ENCODE assay signal across 9 cellular contexts in the genomic region with DNA sequence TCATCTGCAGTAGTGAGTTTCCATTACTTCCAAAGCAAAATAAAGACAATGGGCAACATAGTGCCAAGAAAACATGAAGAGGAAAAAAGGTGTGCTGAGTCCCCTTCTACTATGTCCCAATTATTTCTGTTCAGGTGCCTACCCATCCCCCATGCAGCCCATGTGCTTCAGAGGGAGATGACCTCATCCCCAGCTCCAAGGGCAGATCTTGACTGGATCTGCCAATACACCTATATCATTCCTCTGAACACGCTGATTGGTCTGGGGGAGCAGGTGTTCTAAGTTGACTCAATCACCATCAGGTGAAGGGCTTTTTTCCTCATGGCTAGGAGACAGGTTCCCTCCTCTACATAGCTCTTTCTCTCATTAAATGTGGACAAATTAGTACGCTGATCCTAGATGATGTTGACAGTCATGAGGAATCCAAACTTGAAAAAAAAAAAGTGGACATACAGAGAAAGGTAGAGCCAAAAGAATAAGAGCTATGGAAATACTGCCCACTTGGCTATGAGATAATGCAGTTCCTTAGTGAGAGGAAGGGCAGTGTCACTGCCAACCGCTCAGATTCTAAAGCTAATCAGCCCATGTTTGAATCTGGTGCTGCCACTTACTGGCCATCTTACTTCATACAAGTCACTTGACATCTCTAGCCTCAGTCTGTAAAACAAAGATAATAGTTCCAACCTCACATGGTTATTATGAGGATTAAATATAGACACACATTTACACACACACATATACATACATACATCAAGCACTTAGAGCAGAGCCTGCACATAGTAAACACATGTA. TPM values are rescaled to one million over a fixed set of nuclear protein-coding genes. Genes with fewer than 3 reads are reported as not detected.
DNase-seq lines count a peak whose midpoint lies in the region; ATAC-seq, FAIRE-seq and TF ChIP-seq lines count a peak whose summit lies in the region.
"Had no signal": no experiment of that assay in that cellular context is flagged by ENCODE, and none has a peak within 500 bp of the region (broad histone marks: within the 10 kb centered on the region; RNA-seq: fewer than 3 reads in every experiment).

No MANE protein-coding gene starts in this region.

- H3K27ac Mint-ChIP-seq in neural crest cell (ENCODE audit: unreplicated experiment), result no peak overlapping the region
- H3K27ac Mint-ChIP-seq: activated T-helper 17 cell treated with anti-CD3 and anti-CD28 coated beads, Interleukin-2, amount 50 U/mL, for 72 hours had no signal

- FAIRE-seq in GM19239 (lab: Jason Lieb, UNC), result no peak

- H3K4me3 Mint-ChIP-seq in neural crest cell, result no peak overlapping the region
- H3K4me3 Mint-ChIP-seq: activated T-helper 17 cell treated with anti-CD3 and anti-CD28 coated beads, Interleukin-2, amount 50 U/mL, for 72 hours had no signal

- H3K36me3 Mint-ChIP-seq in neural crest cell (ENCODE audit: low read depth), result no peaks in the 10 kb centered on the region

- peak; percentile 41 for TF ChIP-seq CTCF in neural crest cell (conservative IDR thresholded peaks at IDR 0.05)

- peaks cover 6% of the 10 kb centered on the region for H3K4me1 Mint-ChIP-seq in neural crest cell
- H3K4me1 Mint-ChIP-seq: activated T-helper 17 cell treated with anti-CD3 and anti-CD28 coated beads, Interleukin-2, amount 50 U/mL, for 72 hours had no signal

- DNase-seq in NCI-H748 (lab: John Stamatoyannopoulos, UW; ENCODE audit: unreplicated experiment), result peak; percentile 58
- DNase-seq in neural crest cell (ENCODE audit: low read depth, low spot score), result no peak
- DNase-seq in stimulated activated naive CD4-positive, alpha-beta T cell treated with Interleukin-2 at 50 U/mL for 16 hours (lab: John Stamatoyannopoulos, UW), result no peak
- DNase-seq in GM19239 (ENCODE audit: insufficient read length, low spot score), result no peak

- peak; percentile 59 for ATAC-seq in GM18868 (IDR thresholded peaks at IDR 0.05; ENCODE audit: unreplicated experiment)
- peak; percentile 72 for ATAC-seq in esophagus mucosa
- no peak for ATAC-seq in GM21447 (IDR thresholded peaks at IDR 0.05; ENCODE audit: unreplicated experiment)
- ATAC-seq in GM21619 (IDR thresholded peaks at IDR 0.05; ENCODE audit: unreplicated experiment), result no peak
- ATAC-seq: activated T-helper 17 cell treated with anti-CD3 and anti-CD28 coated beads, Interleukin-2, amount 50 U/mL, for 72 hours had no signal

- H3K27me3 Mint-ChIP-seq in neural crest cell (ENCODE audit: low read depth), result no peaks in the 10 kb centered on the region
- H3K27me3 Mint-ChIP-seq: activated T-helper 17 cell treated with anti-CD3 and anti-CD28 coated beads, Interleukin-2, amount 50 U/mL, for 72 hours had no signal

- H3K9me3 Mint-ChIP-seq in neural crest cell, result no peaks in the 10 kb centered on the region
- H3K9me3 Mint-ChIP-seq: activated T-helper 17 cell treated with anti-CD3 and anti-CD28 coated beads, Interleukin-2, amount 50 U/mL, for 72 hours had no signal

RNA-seq across cellular contexts. Expression of gene PRELID2, which starts 23.1 kb away (rescaled TPM):
- total RNA-seq in esophagus mucosa, result 4.8 TPM
- 14.0 and 15.6 TPM in 2 replicates for total RNA-seq in neural crest cell

Comparison
In these comparisons a context has a peak if more than half of its experiments do, and no peak if none do; other contexts are left out.
1. ATAC-seq: peak in GM18868 (single experiment) and esophagus mucosa (single experiment); none in GM21447 (single experiment) and GM21619 (single experiment).